1 cellular context compared by ENCODE assay signal in the genomic region with DNA sequence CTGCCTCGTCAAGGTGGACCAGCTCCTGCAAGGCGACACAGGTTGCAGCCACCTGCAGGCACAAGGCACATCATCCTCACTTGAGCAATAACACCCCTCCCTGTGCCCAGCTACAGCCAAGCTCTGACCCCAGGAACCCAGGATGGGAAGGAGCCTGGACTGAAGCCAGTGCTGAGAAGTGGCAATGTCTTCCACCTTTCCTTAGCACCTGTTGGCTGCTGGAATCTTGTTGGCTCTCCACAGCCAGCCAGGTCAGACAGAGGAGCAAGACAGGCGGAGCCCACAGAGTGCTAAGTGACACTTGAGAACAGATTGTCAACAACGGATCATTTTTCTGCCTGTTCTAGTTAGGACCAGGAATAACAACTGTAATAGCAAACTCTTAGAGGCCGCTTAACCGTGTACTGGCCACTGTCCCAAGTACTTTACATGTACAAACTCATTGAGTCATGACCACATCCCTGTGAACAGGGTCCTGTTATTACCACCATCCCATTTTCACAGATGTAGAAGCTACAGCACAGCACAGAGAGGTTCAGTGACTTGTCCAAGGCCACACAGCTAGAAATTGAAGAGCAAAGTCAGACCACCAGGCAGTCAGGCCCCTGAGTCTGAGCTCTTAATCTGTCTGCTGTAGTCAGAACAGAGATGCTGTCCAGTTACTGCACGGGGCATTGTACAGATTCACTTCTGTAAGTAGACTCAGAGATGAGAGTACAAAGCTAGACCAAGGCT.
A peak's percentile ranks its signal among the peaks of the same experiment; 100 is the strongest.
TF ChIP-seq lines count a peak whose summit lies in the region.

No MANE protein-coding gene starts in this region.

TF ChIP-seq in HepG2, 621 proteins besides CTCF, POLR2A, EP300 and RAD21:
- TF ChIP-seq ZNF768 (CRISPR knock-in tag; IDR thresholded peaks at IDR 0.05) (peak; percentile 54; the same call in 1 of the 2 replicates), ZSCAN12 (CRISPR knock-in tag; IDR thresholded peaks at IDR 0.05) (no peak)
